ENCODE assay signal across 1 cellular context in genomic region chr14:36227802-36228201, GRCh38.
TF ChIP-seq lines count a peak whose summit lies in the region.

No MANE protein-coding gene starts in this region.

TF ChIP-seq in IMR-90, 13 proteins besides CTCF, POLR2A, EP300 and RAD21 (continued from another document):
- TF ChIP-seq NFE2L2 (IDR thresholded peaks at IDR 0.05; ENCODE audit: low read depth, low read length) (no peak), FOS (IDR thresholded peaks at IDR 0.05; ENCODE audit: low read depth, low read length) (no peak), RFX5 (IDR thresholded peaks at IDR 0.05; ENCODE audit: low read depth, low read length) (no peak), CEBPB (IDR thresholded peaks at IDR 0.05; ENCODE audit: low read depth, low read length) (no peak), USF2 (IDR thresholded peaks at IDR 0.05; ENCODE audit: low read depth, low read length) (no peak), MXI1 (IDR thresholded peaks at IDR 0.05; ENCODE audit: borderline replicate concordance, low read depth, low read length) (no peak)
